Comparison of ENCODE assay signal across 8 cellular contexts in genomic region chr10:42782446-42783180, GRCh38. TPM values are rescaled to one million over a fixed set of nuclear protein-coding genes. Genes with fewer than 3 reads are reported as not detected.
A peak's percentile ranks its signal among the peaks of the same experiment; 100 is the strongest.
DNase-seq lines count a peak whose midpoint lies in the region; ATAC-seq lines count a peak whose summit lies in the region.

Gene BMS1, plus strand, starts transcription at chr10:42782795. Its CDS starts 1,600 bp downstream, at chr10:42784395.

- peak; percentile 96 for ATAC-seq in GM21576 (IDR thresholded peaks at IDR 0.05; ENCODE audit: unreplicated experiment)

- peak within 1 kb of the TSS; percentile 94 to 99 (median 94) for H3K4me3 Mint-ChIP-seq in IgD-negative memory B cell

- H3K27ac Mint-ChIP-seq in IgD-negative memory B cell: peak within 1 kb of the TSS; percentile 56 to 96 (median 78)

- H3K4me1 Mint-ChIP-seq in IgD-negative memory B cell: peaks cover 11 to 27% (median 16%) of the 10 kb centered on the region in 3 donors

- DNase-seq in DMS114 treated with DMSO at 0.1 percent for 48 hours (lab: John Stamatoyannopoulos, UW; ENCODE audit: unreplicated experiment): peak; percentile 88
- peak; percentile 96 for DNase-seq in OCI-M1 (lab: John Stamatoyannopoulos, UW)
- DNase-seq in activated T-cell treated with anti-CD3 and anti-CD28 coated beads for 24 hours (ENCODE audit: low read depth): peak; percentile 89
- DNase-seq in epidermal melanocyte (ENCODE audit: insufficient read length, low spot score): peak; percentile 59
- DNase-seq in middle frontal gyrus (ENCODE audit: extremely low spot score, low spot score): peak; percentile 84
- DNase-seq in stimulated activated CD8-positive, alpha-beta memory T cell treated with anti-CD3 and anti-CD28 coated beads, Interleukin-2, amount 100 ng/mL, for 1 hour (ENCODE audit: low read depth in 2 of 2): peak; percentile 68 to 76

- H3K27me3 Mint-ChIP-seq in IgD-negative memory B cell: peaks cover 2% of the 10 kb centered on the region

- no peaks in the 10 kb centered on the region for H3K9me3 Mint-ChIP-seq in IgD-negative memory B cell

- no peaks in the 10 kb centered on the region for H3K36me3 Mint-ChIP-seq in IgD-negative memory B cell

RNA-seq across cellular contexts. Expression of gene BMS1, which starts in this region (rescaled TPM):
- 12.4 TPM for polyA plus RNA-seq in IgD-negative memory B cell

Comparison
In these comparisons a context has a peak if more than half of its experiments do, and no peak if none do; other contexts are left out.
1. Peak in every context shown above with its lines: DNase-seq and ATAC-seq.